ENCODE assay signal across 17 cellular contexts in the genomic region with DNA sequence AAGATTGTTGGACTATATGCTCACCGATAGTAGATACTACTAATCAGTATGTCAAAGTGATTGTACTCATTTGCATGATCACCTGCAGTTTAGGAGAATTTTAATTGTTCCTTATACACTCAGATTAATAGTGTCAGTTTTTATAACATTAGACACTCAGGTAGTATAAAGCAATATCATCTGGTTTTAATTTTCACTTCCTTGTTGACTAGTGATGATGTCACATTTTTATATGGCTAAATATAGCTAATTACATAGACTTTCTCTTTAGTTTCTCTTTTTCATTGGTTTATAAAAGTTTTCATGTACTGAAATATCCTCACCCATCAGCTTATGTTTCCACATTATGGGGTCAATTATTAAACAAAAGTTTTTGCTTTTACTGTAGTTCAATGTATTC.
DNase-seq lines count a peak whose midpoint lies in the region; ATAC-seq, FAIRE-seq and TF ChIP-seq lines count a peak whose summit lies in the region.
"Had no signal": no experiment of that assay in that cellular context is flagged by ENCODE, and none has a peak within 500 bp of the region (broad histone marks: within the 10 kb centered on the region; RNA-seq: fewer than 3 reads in every experiment).

No MANE protein-coding gene starts in this region.

- no peaks in the 10 kb centered on the region for H3K9me3 Mint-ChIP-seq in memory B cell
- peaks cover 14% of the 10 kb centered on the region for H3K9me3 Mint-ChIP-seq in activated T-helper 2 cell treated with anti-CD3 and anti-CD28 coated beads, Interferon-gamma antibody, Interleukin-2, Interleukin-4, amounts not matched to agents 10 μg/mL and 5 μg/mL and 100 μg/mL, durations not matched to agents 14 hours and 24 hours and 36 hours
- H3K9me3 Mint-ChIP-seq: H9 had no signal

- H3K36me3 ChIP-seq in GM23248 (ENCODE audit: low read depth) (no peaks in the 10 kb centered on the region), HEK293 (ENCODE audit: control insufficient read depth in 2 of 2, insufficient read depth in 1 of 2, low read length in 2 of 2) (no peaks in the 10 kb centered on the region), GM12878 (ENCODE audit: control insufficient read depth in 2 of 2, insufficient read depth in 2 of 2, low read length in 1 of 2) (no peaks in the 10 kb centered on the region), gastrocnemius medialis (no peaks in the 10 kb centered on the region)
- H3K36me3 ChIP-seq: BE2C had no signal

- in situ Hi-C loops in GM23248 (cut with MboI) = no loop called here
- in situ Hi-C loops in GM12878 (cut with MboI) = no loop called here
- in situ Hi-C loops in gastrocnemius medialis (cut with MboI; ENCODE audit: low sequenced_read_pairs in 4 of 4) = no loop called here

- H2AFZ ChIP-seq in GM23248 = no peak overlapping the region
- H2AFZ ChIP-seq in GM12878 (ENCODE audit: control insufficient read depth, low read depth, low read length) = no peak overlapping the region

- H3K4me1 Mint-ChIP-seq in memory B cell = no peaks in the 10 kb centered on the region
- no peaks in the 10 kb centered on the region for H3K4me1 Mint-ChIP-seq in activated T-helper 2 cell treated with anti-CD3 and anti-CD28 coated beads, Interferon-gamma antibody, Interleukin-2, Interleukin-4, amounts not matched to agents 10 μg/mL and 5 μg/mL and 100 μg/mL, durations not matched to agents 14 hours and 24 hours and 36 hours (ENCODE audit: low read depth)
- H3K4me1 Mint-ChIP-seq: CD4-positive, alpha-beta memory T cell; H9 had no signal

- no peaks in the 10 kb centered on the region for H3K27me3 Mint-ChIP-seq in memory B cell
- no peaks in the 10 kb centered on the region for H3K27me3 Mint-ChIP-seq in activated T-helper 2 cell treated with anti-CD3 and anti-CD28 coated beads, Interferon-gamma antibody, Interleukin-2, Interleukin-4, amounts not matched to agents 10 μg/mL and 5 μg/mL and 100 μg/mL, durations not matched to agents 14 hours and 24 hours and 36 hours (ENCODE audit: low read depth)
- H3K27me3 Mint-ChIP-seq: CD4-positive, alpha-beta memory T cell had no signal

- H4K20me1 ChIP-seq in GM23248 (ENCODE audit: insufficient read depth) (no peaks in the 10 kb centered on the region), GM12878 (ENCODE audit: control insufficient read depth, insufficient read depth) (no peaks in the 10 kb centered on the region)

- TF ChIP-seq POLR2A in GM12878 (IDR thresholded peaks at IDR 0.05; ENCODE audit: low read depth, low read length) = no peak
- TF ChIP-seq POLR2A in gastrocnemius medialis (IDR thresholded peaks at IDR 0.05) = no peak

- 45 to 50% methylated on average over 1 of the region's 1 CpG for WGBS in GM23248 (ENCODE audit: low coverage in 1 of 2, low lambda C conversion rate in 2 of 2, missing lambda C conversion rate in 2 of 2), 2 experiments
- WGBS in GM12878 (ENCODE audit: insufficient coverage, insufficient replicate concordance, low lambda C conversion rate, missing lambda C conversion rate) = 74% methylated on average over 1 of the region's 1 CpG

- no peak overlapping the region for H3K27ac Mint-ChIP-seq in memory B cell
- H3K27ac Mint-ChIP-seq in activated T-helper 2 cell treated with anti-CD3 and anti-CD28 coated beads, Interferon-gamma antibody, Interleukin-2, Interleukin-4, amounts not matched to agents 10 μg/mL and 5 μg/mL and 100 μg/mL, durations not matched to agents 14 hours and 24 hours and 36 hours = no peak overlapping the region
- H3K27ac Mint-ChIP-seq: CD4-positive, alpha-beta memory T cell; H9; HFFc6 had no signal

- intact Hi-C loops in GM12878 (cut with micrococcal nuclease; ENCODE audit: unreplicated experiment) (no loop called here), gastrocnemius medialis (cut with DNase I; ENCODE audit: low total_unique reads) (no loop called here)
- intact Hi-C loops in activated T-helper 2 cell treated with anti-CD3 and anti-CD28 coated beads, Interferon-gamma antibody, Interleukin-2, Interleukin-4, amounts not matched to agents 10 μg/mL and 5 μg/mL and 100 μg/mL, durations not matched to agents 14 hours and 24 hours and 36 hours (cut with micrococcal nuclease) = no loop called here

- H3K36me3 Mint-ChIP-seq in memory B cell = no peaks in the 10 kb centered on the region
- H3K36me3 Mint-ChIP-seq in activated T-helper 2 cell treated with anti-CD3 and anti-CD28 coated beads, Interferon-gamma antibody, Interleukin-2, Interleukin-4, amounts not matched to agents 10 μg/mL and 5 μg/mL and 100 μg/mL, durations not matched to agents 14 hours and 24 hours and 36 hours (ENCODE audit: low read depth) = no peaks in the 10 kb centered on the region
- H3K36me3 Mint-ChIP-seq: CD4-positive, alpha-beta memory T cell had no signal

- no peaks in the 10 kb centered on the region for H3F3A ChIP-seq in GM23248 (ENCODE audit: insufficient read depth)

- no peak overlapping the region for H3K4me2 ChIP-seq in GM23248 (ENCODE audit: unreplicated experiment)
- H3K4me2 ChIP-seq in GM12878 (ENCODE audit: control insufficient read depth, insufficient read depth) = no peak overlapping the region
- H3K4me2 ChIP-seq: A549 had no signal

- ATAC-seq in GM12878 = no peak
- ATAC-seq in memory B cell (ENCODE audit: low read depth) = peak; percentile 70
- ATAC-seq in gastrocnemius medialis = no peak
- ATAC-seq: A549, K562 had no signal

- RAD21 ChIA-PET in GM12878 (lab: Charles Lee; ENCODE audit: unreplicated experiment) = no interaction called here

- TF ChIP-seq EP300 in GM12878 (IDR thresholded peaks at IDR 0.05; ENCODE audit: borderline replicate concordance in 1 of 2, control insufficient read depth in 1 of 2, low read depth in 2 of 2, low read length in 2 of 2) = no peak

- H3K4me1 ChIP-seq in GM23248 (ENCODE audit: insufficient read depth) = no peaks in the 10 kb centered on the region
- no peaks in the 10 kb centered on the region for H3K4me1 ChIP-seq in HEK293 (ENCODE audit: control insufficient read depth, insufficient read depth, low read length)
- H3K4me1 ChIP-seq in GM12878 (ENCODE audit: control insufficient read depth, insufficient read depth, low read length) = no peaks in the 10 kb centered on the region
- H3K4me1 ChIP-seq in gastrocnemius medialis = no peaks in the 10 kb centered on the region
- H3K4me1 ChIP-seq: A549, BE2C had no signal

- H3K79me2 ChIP-seq in GM23248 (ENCODE audit: insufficient read depth) (no peaks in the 10 kb centered on the region), GM12878 (ENCODE audit: control insufficient read depth, insufficient read depth, low read length) (no peaks in the 10 kb centered on the region)

- no peak for TF ChIP-seq RAD21 in GM12878 (IDR thresholded peaks at IDR 0.05; ENCODE audit: insufficient read depth, low read depth, low read length)

- H3K27me3 ChIP-seq in GM23248 (replicated peaks; ENCODE audit: insufficient read depth) (no peaks in the 10 kb centered on the region), GM12878 (replicated peaks in 1 of 2; ENCODE audit: control insufficient read depth in 2 of 2, insufficient read depth in 2 of 2, low read length in 1 of 2) (no peaks in the 10 kb centered on the region), gastrocnemius medialis (no peaks in the 10 kb centered on the region)
- H3K27me3 ChIP-seq: BE2C had no signal

- BruUV-seq in GM12878 (replicated peaks; lab: Mats Ljungman, UMichigan) = no TSS peak

- H3K27ac ChIP-seq in GM23248 (no peak overlapping the region), HEK293 (ENCODE audit: extremely low read depth, low read depth, low read length) (no peak overlapping the region), GM12878 (ENCODE audit: control insufficient read depth, insufficient read depth) (no peak overlapping the region), gastrocnemius medialis (no peak overlapping the region)
- H3K27ac ChIP-seq: A549, C4-2B, HL-60 had no signal

- no peak for FAIRE-seq in GM12878 (lab: Jason Lieb, UNC)
- FAIRE-seq: A549, GM19239, K562 had no signal

- no peaks in the 10 kb centered on the region for H3K9me3 ChIP-seq in GM23248 (ENCODE audit: low read depth)
- no peaks in the 10 kb centered on the region for H3K9me3 ChIP-seq in HEK293 (ENCODE audit: control insufficient read depth, insufficient read depth, low read depth, low read length)
- H3K9me3 ChIP-seq in GM12878 (replicated peaks; ENCODE audit: control insufficient read depth, insufficient read depth, low read length) = no peaks in the 10 kb centered on the region
- no peaks in the 10 kb centered on the region for H3K9me3 ChIP-seq in gastrocnemius medialis
- H3K9me3 ChIP-seq: A549, BE2C had no signal

- no peak overlapping the region for H3K9ac ChIP-seq in GM23248
- H3K9ac ChIP-seq in GM12878 (ENCODE audit: control insufficient read depth, insufficient read depth, low read length) = no peak overlapping the region

- DNase-seq in GM23248 (peak; percentile 0), GM12878 (ENCODE audit: low read depth, low spot score) (no peak), memory B cell (ENCODE audit: low spot score in 2 of 2) (no peak), iPS-NIHi7 (ENCODE audit: extremely low spot score) (no peak), gastrocnemius medialis (no peak)
- no peak for DNase-seq in activated T-helper 2 cell treated with anti-CD3 and anti-CD28 coated beads, Interferon-gamma antibody, Interleukin-2, Interleukin-4, amounts not matched to agents 10 μg/mL and 5 μg/mL and 100 μg/mL, durations not matched to agents 14 hours and 24 hours and 36 hours (ENCODE audit: low spot score)
- DNase-seq: BE2C; CD4-positive, alpha-beta memory T cell; H9; HFFc6; Karpas-422 had no signal

- no peak overlapping the region for H3K4me3 Mint-ChIP-seq in memory B cell
- no peak overlapping the region for H3K4me3 Mint-ChIP-seq in activated T-helper 2 cell treated with anti-CD3 and anti-CD28 coated beads, Interferon-gamma antibody, Interleukin-2, Interleukin-4, amounts not matched to agents 10 μg/mL and 5 μg/mL and 100 μg/mL, durations not matched to agents 14 hours and 24 hours and 36 hours (ENCODE audit: low read depth)
- H3K4me3 Mint-ChIP-seq: CD4-positive, alpha-beta memory T cell; H9; HFFc6 had no signal

- no peak overlapping the region for H3K4me3 ChIP-seq in GM23248
- H3K4me3 ChIP-seq in HEK293 (ENCODE audit: low read depth, low read length) = no peak overlapping the region
- no peak overlapping the region for H3K4me3 ChIP-seq in GM12878
- H3K4me3 ChIP-seq in gastrocnemius medialis = no peak overlapping the region
- H3K4me3 ChIP-seq: A549, K562 had no signal

- SMC1A ChIA-PET in GM12878 (lab: Charles Lee; ENCODE audit: uncharacterized antibody, unreplicated experiment) = no interaction called here

- CTCF ChIA-PET in HEK293 (lab: Yijun Ruan, JAX) (interaction anchor here (0.7 kb wide), 1 partner anchor 9 kb away, joined by 3 read pairs; no protein-coding TSS in a partner anchor), GM12878 (lab: Yijun Ruan, JAX) (no interaction called here)

- H3K9me2 ChIP-seq in GM23248 (ENCODE audit: insufficient read depth) = no peaks in the 10 kb centered on the region

- POLR2A ChIA-PET in HEK293 (lab: Yijun Ruan, JAX) = no interaction called here
- POLR2A ChIA-PET in GM12878 (lab: Charles Lee) = no interaction called here

- TF ChIP-seq CTCF in HEK293 (tag by site-specific recombination; IDR thresholded peaks at IDR 0.05) (no peak), GM12878 (IDR thresholded peaks at IDR 0.05 in 2 of 3, conservative IDR thresholded peaks at IDR 0.05 in 1 of 3; ENCODE audit: control insufficient read depth in 2 of 3, extremely low read depth in 1 of 3, insufficient read depth in 1 of 3, low read depth in 3 of 3, low read length in 3 of 3) (no peak), gastrocnemius medialis (IDR thresholded peaks at IDR 0.05 in 4 of 5, conservative IDR thresholded peaks at IDR 0.05 in 1 of 5) (no peak)
